In genomic region chr4:182913036-182913435, GRCh38 we compare ENCODE assay signal across 17 cellular contexts.
"Had no signal": no experiment of that assay in that cellular context is flagged by ENCODE, and none has a peak within 500 bp of the region (broad histone marks: within the 10 kb centered on the region; RNA-seq: fewer than 3 reads in every experiment).

No MANE protein-coding gene starts in this region.

- ATAC-seq: effector memory CD8-positive, alpha-beta T cell; pancreas; T-cell had no signal

- DNase-seq: activated CD4-positive, CD25-positive, alpha-beta regulatory T cell treated with anti-CD3 and anti-CD28 coated beads, Interleukin-2, amount 50 U/mL, for 72 hours; activated gamma-delta T cell treated with Interleukin-2 at 50 U/mL for 16 hours; dermis blood vessel endothelial cell; effector memory CD8-positive, alpha-beta T cell; foreskin melanocyte; head of caudate nucleus; midbrain; pancreas; stimulated activated CD4-positive, alpha-beta T cell treated with anti-CD3 and anti-CD28 coated beads, Interleukin-12 subunit alpha, Interleukin-12 subunit beta, amount 100 ng/mL, for 4 hours; stimulated activated CD4-positive, alpha-beta T cell treated with anti-CD3 and anti-CD28 coated beads, Interleukin-2, amount 100 ng/mL, for 24 hours; T-cell; T1000; tibial artery had no signal

- H3K27me3 ChIP-seq: ascending aorta, pancreas, tibial artery, vagina had no signal

- FAIRE-seq: bronchial epithelial cell, pancreas had no signal

- H3K9me3 ChIP-seq: ascending aorta, pancreas, tibial artery, vagina had no signal

- H3K27ac ChIP-seq: ascending aorta, epithelial cell of prostate, pancreas, tibial artery, vagina had no signal

- H3K9me3 Mint-ChIP-seq: effector memory CD8-positive, alpha-beta T cell; T-cell had no signal

- H3K4me3 Mint-ChIP-seq: T-cell had no signal

- H3K4me3 ChIP-seq: ascending aorta, pancreas, tibial artery, vagina had no signal

- H3K27me3 Mint-ChIP-seq: effector memory CD8-positive, alpha-beta T cell; T-cell had no signal
